Comparison of ENCODE assay signal across 1 cellular context in genomic region chr19:52351512-52351911, GRCh38.
TF ChIP-seq lines count a peak whose summit lies in the region.

No MANE protein-coding gene starts in this region.

TF ChIP-seq in H1, 55 proteins besides CTCF, POLR2A, EP300 and RAD21 (continued from another document):
- TF ChIP-seq SP2 (IDR thresholded peaks at IDR 0.05; ENCODE audit: low read length), result no peak
- no peak for TF ChIP-seq RFX5 (IDR thresholded peaks at IDR 0.05; ENCODE audit: borderline replicate concordance, low read depth, low read length)
